Comparison of ENCODE assay signal across 14 cellular contexts in the genomic region with DNA sequence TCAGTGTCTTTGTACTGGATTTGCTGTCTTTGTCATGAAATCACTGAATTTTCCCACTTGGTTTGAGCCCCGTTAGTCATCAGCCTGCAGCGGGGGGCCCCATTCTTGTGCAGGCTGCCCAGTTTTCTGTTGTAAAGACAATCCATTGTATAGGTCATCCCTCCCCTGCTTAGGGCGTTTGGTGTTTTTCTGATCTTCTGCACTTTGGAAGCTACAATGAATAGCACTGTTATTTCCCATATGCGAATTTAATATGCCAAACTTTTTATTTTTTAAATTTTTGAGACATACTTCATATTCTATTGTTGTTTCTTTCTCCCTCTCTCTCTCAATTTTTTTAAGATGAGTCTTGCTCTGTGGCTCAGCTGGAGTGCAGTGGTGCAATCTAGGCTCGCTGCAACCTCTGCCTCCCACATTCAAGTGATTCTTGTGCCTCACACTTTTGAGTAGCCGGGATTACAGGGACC. TPM values are rescaled to one million over a fixed set of nuclear protein-coding genes. Genes with fewer than 3 reads are reported as not detected.
A peak's percentile ranks its signal among the peaks of the same experiment; 100 is the strongest.
DNase-seq lines count a peak whose midpoint lies in the region; ATAC-seq and TF ChIP-seq lines count a peak whose summit lies in the region.
"Had no signal": no experiment of that assay in that cellular context is flagged by ENCODE, and none has a peak within 500 bp of the region (broad histone marks: within the 10 kb centered on the region; RNA-seq: fewer than 3 reads in every experiment).

No MANE protein-coding gene starts in this region.

- H3K4me3 ChIP-seq in HUES48 (ENCODE audit: low read depth, low read length) (no peak overlapping the region), right lobe of liver (no peak overlapping the region), lower lobe of right lung (no peak overlapping the region)
- no peak overlapping the region for H3K4me3 ChIP-seq in CD8-positive, alpha-beta T cell (ENCODE audit: low read depth, low read length)
- H3K4me3 ChIP-seq: lung, transverse colon had no signal

- no peaks in the 10 kb centered on the region for H3K27me3 ChIP-seq in HUES48 (ENCODE audit: control insufficient read depth, insufficient read depth, low read length)
- no peaks in the 10 kb centered on the region for H3K27me3 ChIP-seq in right lobe of liver
- H3K27me3 ChIP-seq in CD8-positive, alpha-beta T cell (ENCODE audit: insufficient read depth, low read length), result no peaks in the 10 kb centered on the region
- H3K27me3 ChIP-seq in lower lobe of right lung (ENCODE audit: low read depth), result no peaks in the 10 kb centered on the region
- H3K27me3 ChIP-seq: transverse colon had no signal

- intact Hi-C loops in right lobe of liver (cut with DNase I), result no loop called here
- intact Hi-C loops in CD8-positive, alpha-beta T cell (cut with DNase I, micrococcal nuclease), result no loop called here
- intact Hi-C loops in lower lobe of right lung (cut with DNase I), result no loop called here

- peaks cover 29% of the 10 kb centered on the region for H3K4me1 Mint-ChIP-seq in neural crest cell
- H3K4me1 Mint-ChIP-seq in CD8-positive, alpha-beta T cell (ENCODE audit: low read depth), result peaks cover 4% of the 10 kb centered on the region
- H3K4me1 Mint-ChIP-seq: activated CD4-positive, alpha-beta T cell treated with anti-CD3 and anti-CD28 coated beads, Interleukin-2, amount 10 ng/mL, durations not matched to agents 24 days and 14 days had no signal

- H3K4me1 ChIP-seq in HUES48 (ENCODE audit: control insufficient read depth, insufficient read depth, low read length), result peaks cover 8% of the 10 kb centered on the region; the same call in 1 of the 2 replicates
- no peaks in the 10 kb centered on the region for H3K4me1 ChIP-seq in right lobe of liver
- H3K4me1 ChIP-seq in CD8-positive, alpha-beta T cell (ENCODE audit: insufficient read depth, low read length), result no peaks in the 10 kb centered on the region
- H3K4me1 ChIP-seq in lower lobe of right lung, result peaks cover 27% of the 10 kb centered on the region

- H3K9me3 Mint-ChIP-seq in neural crest cell, result no peaks in the 10 kb centered on the region
- no peaks in the 10 kb centered on the region for H3K9me3 Mint-ChIP-seq in CD8-positive, alpha-beta T cell
- H3K9me3 Mint-ChIP-seq: activated CD4-positive, alpha-beta T cell treated with anti-CD3 and anti-CD28 coated beads, Interleukin-2, amount 10 ng/mL, durations not matched to agents 24 days and 14 days; CD4-positive, alpha-beta memory T cell had no signal

- WGBS in right lobe of liver (ENCODE audit: insufficient coverage, low coverage, low lambda C conversion rate, missing lambda C conversion rate), result 77% methylated on average over 5 of the region's 6 CpGs

- no peaks in the 10 kb centered on the region for H3K36me3 ChIP-seq in HUES48 (ENCODE audit: control insufficient read depth, insufficient read depth, low read length)
- no peaks in the 10 kb centered on the region for H3K36me3 ChIP-seq in right lobe of liver
- no peaks in the 10 kb centered on the region for H3K36me3 ChIP-seq in CD8-positive, alpha-beta T cell (ENCODE audit: insufficient read depth, low read length)
- no peaks in the 10 kb centered on the region for H3K36me3 ChIP-seq in lower lobe of right lung
- H3K36me3 ChIP-seq: transverse colon had no signal

- H3K9me3 ChIP-seq in HUES48 (ENCODE audit: control insufficient read depth, insufficient read depth, low read length) (no peaks in the 10 kb centered on the region), right lobe of liver (no peaks in the 10 kb centered on the region), lower lobe of right lung (no peaks in the 10 kb centered on the region)
- no peaks in the 10 kb centered on the region for H3K9me3 ChIP-seq in CD8-positive, alpha-beta T cell (ENCODE audit: low read length)
- H3K9me3 ChIP-seq: transverse colon had no signal

- H3K27ac ChIP-seq in HUES48 (ENCODE audit: low read depth, low read length) (peak overlapping the region; percentile 96), cingulate gyrus (ENCODE audit: low read depth, low read length) (peak overlapping the region; percentile 80), right lobe of liver (no peak overlapping the region), lower lobe of right lung (no peak overlapping the region)
- H3K27ac ChIP-seq in CD8-positive, alpha-beta T cell (ENCODE audit: low read depth, low read length), result no peak overlapping the region

- TF ChIP-seq POLR2A in right lobe of liver (IDR thresholded peaks at IDR 0.05), result no peak

- TF ChIP-seq CTCF in neural crest cell (conservative IDR thresholded peaks at IDR 0.05), result no peak
- no peak for TF ChIP-seq CTCF in right lobe of liver (IDR thresholded peaks at IDR 0.05)
- no peak for TF ChIP-seq CTCF in CD8-positive, alpha-beta T cell (IDR thresholded peaks at IDR 0.05)
- TF ChIP-seq CTCF in lower lobe of right lung (IDR thresholded peaks at IDR 0.05), result no peak

- H3K27ac Mint-ChIP-seq in neural crest cell (ENCODE audit: unreplicated experiment), result peak overlapping the region; percentile 6
- H3K27ac Mint-ChIP-seq in CD8-positive, alpha-beta T cell, result no peak overlapping the region
- H3K27ac Mint-ChIP-seq: activated CD4-positive, alpha-beta T cell treated with anti-CD3 and anti-CD28 coated beads, Interleukin-2, amount 10 ng/mL, durations not matched to agents 24 days and 14 days; CD4-positive, alpha-beta memory T cell had no signal

- POLR2A ChIA-PET in CD8-positive, alpha-beta T cell (lab: Charles Lee), result interaction anchor here (0.7 kb wide), 1 partner anchor 11 kb away, joined by 3 read pairs; no protein-coding TSS in a partner anchor

- ATAC-seq in right lobe of liver (no peak), GM21360 (IDR thresholded peaks at IDR 0.05; ENCODE audit: unreplicated experiment) (no peak), lower lobe of right lung (no peak)
- ATAC-seq in CD8-positive, alpha-beta T cell, result no peak

- DNase-seq in Ammon's horn (ENCODE audit: low spot score) (peak; percentile 81), neural crest cell (ENCODE audit: low read depth, low spot score) (no peak), right lobe of liver (no peak), lower lobe of right lung (no peak)
- DNase-seq in CD8-positive, alpha-beta T cell, result no peak
- DNase-seq: activated CD4-positive, alpha-beta T cell treated with anti-CD3 and anti-CD28 coated beads, Interleukin-2, amount 10 ng/mL, durations not matched to agents 24 days and 14 days; CD4-positive, alpha-beta memory T cell; NCI-H1694 treated with DMSO at 0.1 percent for 48 hours; transverse colon had no signal

- no peaks in the 10 kb centered on the region for H3K27me3 Mint-ChIP-seq in neural crest cell (ENCODE audit: low read depth)
- H3K27me3 Mint-ChIP-seq in CD8-positive, alpha-beta T cell (ENCODE audit: low read depth), result no peaks in the 10 kb centered on the region
- H3K27me3 Mint-ChIP-seq: CD4-positive, alpha-beta memory T cell had no signal

- peak overlapping the region; percentile 32 for H3K4me3 Mint-ChIP-seq in neural crest cell
- H3K4me3 Mint-ChIP-seq in CD8-positive, alpha-beta T cell, result no peak overlapping the region
- H3K4me3 Mint-ChIP-seq: activated CD4-positive, alpha-beta T cell treated with anti-CD3 and anti-CD28 coated beads, Interleukin-2, amount 10 ng/mL, durations not matched to agents 24 days and 14 days; CD4-positive, alpha-beta memory T cell had no signal

- H3K9ac ChIP-seq in HUES48 (ENCODE audit: low read depth, low read length), result no peak overlapping the region

- CTCF ChIA-PET in CD8-positive, alpha-beta T cell (lab: Charles Lee), result interaction anchor here (0.8 to 1.6 kb wide), 3 partner anchors 16 to 800 kb away, joined by 3 to 9 read pairs (median 4); no protein-coding TSS in a partner anchor

- no peaks in the 10 kb centered on the region for H3K36me3 Mint-ChIP-seq in neural crest cell (ENCODE audit: low read depth)
- H3K36me3 Mint-ChIP-seq in CD8-positive, alpha-beta T cell, result no peaks in the 10 kb centered on the region
- H3K36me3 Mint-ChIP-seq: CD4-positive, alpha-beta memory T cell had no signal

RNA-seq across cellular contexts. Expression of gene SLC27A1, which starts 9.0 kb away (rescaled TPM):
- total RNA-seq in neural crest cell (17.4 and 17.9 TPM in 2 replicates), right lobe of liver (10 to 100 TPM in 1 of 6 experiments, 1 to 10 TPM in 5; 5.1 to 12.3 (median 6.1) TPM), lower lobe of right lung (27.0 TPM)
- total RNA-seq in CD8-positive, alpha-beta T cell, result 1 to 10 TPM; 8.1 to 9.4 TPM

RNA-seq across cellular contexts. Expression of gene NXNL1, which starts 18.6 kb away (rescaled TPM):
- not detected in 2 replicates for total RNA-seq in neural crest cell
- total RNA-seq in right lobe of liver, result not detected
- not detected for total RNA-seq in CD8-positive, alpha-beta T cell
- not detected for total RNA-seq in lower lobe of right lung
- total RNA-seq: activated CD4-positive, alpha-beta T cell treated with anti-CD3 and anti-CD28 coated beads, Interleukin-2, amount 10 ng/mL, durations not matched to agents 24 days and 14 days; CD4-positive, alpha-beta memory T cell; lung; renal cortical epithelial cell; transverse colon had no signal

RNA-seq across cellular contexts. Expression of gene TMEM221, which starts 30.9 kb away (rescaled TPM):
- total RNA-seq in neural crest cell (0.71 and 0.96 TPM in 2 replicates), right lobe of liver (under 1 TPM in 3 of 6 experiments, not detected in 3; 0.12 to 0.19 (median 0.16) TPM), lower lobe of right lung (not detected)
- total RNA-seq in CD8-positive, alpha-beta T cell, result not detected
- total RNA-seq: activated CD4-positive, alpha-beta T cell treated with anti-CD3 and anti-CD28 coated beads, Interleukin-2, amount 10 ng/mL, durations not matched to agents 24 days and 14 days; CD4-positive, alpha-beta memory T cell had no signal

RNA-seq across cellular contexts. Expression of gene PGLS, which starts 32.1 kb away (rescaled TPM):
- total RNA-seq in neural crest cell, result 91.2 and 99.7 TPM in 2 replicates
- total RNA-seq in right lobe of liver, result 10 to 100 TPM; 31.7 to 60.0 (median 38.8) TPM
- 10 to 100 TPM; 34.7 TPM for total RNA-seq in CD8-positive, alpha-beta T cell
- total RNA-seq in lower lobe of right lung, result 89.4 TPM

RNA-seq across cellular contexts. Expression of gene MVB12A, which starts 59.5 kb away (rescaled TPM):
- total RNA-seq in neural crest cell (47.6 and 48.1 TPM in 2 replicates), right lobe of liver (10 to 100 TPM; 13.5 to 38.0 (median 15.8) TPM), lower lobe of right lung (45.3 TPM)
- 10 to 100 TPM in 1 of 2 experiments, 1 to 10 TPM in 1; 9.1 to 10.4 TPM for total RNA-seq in CD8-positive, alpha-beta T cell

Comparison
In these comparisons a context has a peak if more than half of its experiments do, and no peak if none do; other contexts are left out.
1. H3K27ac ChIP-seq: peak in HUES48 (single experiment) and cingulate gyrus (single experiment); none in right lobe of liver (0 of 3), CD8-positive, alpha-beta T cell (single experiment) and lower lobe of right lung (single experiment).